Comparison of ENCODE assay signal across 1 cellular context in the genomic region with DNA sequence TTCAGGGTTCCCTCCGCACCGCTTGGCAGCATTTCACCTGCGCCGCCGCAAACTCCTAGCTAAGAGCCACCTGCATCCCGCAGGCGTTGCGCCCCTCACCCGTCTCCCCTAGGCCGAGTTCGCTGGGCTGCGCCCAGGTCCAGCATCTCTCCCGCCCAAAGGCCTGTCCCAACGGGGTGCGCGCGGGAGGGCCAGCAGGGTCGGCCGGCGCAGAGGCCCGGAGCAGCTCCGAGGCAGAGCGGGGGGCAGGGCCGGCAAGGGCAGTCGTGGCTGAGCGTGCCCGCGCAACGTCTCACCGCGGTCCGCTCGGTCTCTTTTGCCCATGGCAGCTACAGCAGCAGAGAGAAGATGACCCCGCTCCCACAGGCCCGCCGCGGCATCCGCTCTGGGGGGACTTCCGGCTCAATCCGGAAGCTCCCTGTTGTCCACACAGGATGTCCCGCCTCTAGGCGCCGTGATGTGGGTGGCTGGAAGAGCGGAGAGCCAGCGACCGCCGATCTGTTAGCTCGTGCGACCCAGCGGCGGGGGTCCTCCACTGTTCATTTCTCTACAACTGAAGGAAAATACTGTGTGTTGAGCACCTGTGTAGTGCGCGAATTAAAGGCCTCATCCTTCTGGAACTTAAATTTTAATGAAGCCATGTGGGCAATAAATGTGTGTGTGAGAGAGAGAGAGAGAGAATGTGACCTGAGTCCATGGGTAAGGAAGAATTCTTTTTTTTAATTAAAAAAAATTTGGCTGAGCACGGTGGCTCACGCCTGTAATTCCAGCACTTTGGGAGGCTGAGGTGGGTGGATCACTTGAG.
TF ChIP-seq lines count a peak whose summit lies in the region.

A gene (minus strand): TSS at position 387 of the 805 bp plus-strand sequence. CDS start 63 bp downstream, at position 324.

TF ChIP-seq in K562, 482 proteins besides CTCF, POLR2A, EP300 and RAD21 (continued from another document and continues in another):
- TF ChIP-seq, protein P1, sequence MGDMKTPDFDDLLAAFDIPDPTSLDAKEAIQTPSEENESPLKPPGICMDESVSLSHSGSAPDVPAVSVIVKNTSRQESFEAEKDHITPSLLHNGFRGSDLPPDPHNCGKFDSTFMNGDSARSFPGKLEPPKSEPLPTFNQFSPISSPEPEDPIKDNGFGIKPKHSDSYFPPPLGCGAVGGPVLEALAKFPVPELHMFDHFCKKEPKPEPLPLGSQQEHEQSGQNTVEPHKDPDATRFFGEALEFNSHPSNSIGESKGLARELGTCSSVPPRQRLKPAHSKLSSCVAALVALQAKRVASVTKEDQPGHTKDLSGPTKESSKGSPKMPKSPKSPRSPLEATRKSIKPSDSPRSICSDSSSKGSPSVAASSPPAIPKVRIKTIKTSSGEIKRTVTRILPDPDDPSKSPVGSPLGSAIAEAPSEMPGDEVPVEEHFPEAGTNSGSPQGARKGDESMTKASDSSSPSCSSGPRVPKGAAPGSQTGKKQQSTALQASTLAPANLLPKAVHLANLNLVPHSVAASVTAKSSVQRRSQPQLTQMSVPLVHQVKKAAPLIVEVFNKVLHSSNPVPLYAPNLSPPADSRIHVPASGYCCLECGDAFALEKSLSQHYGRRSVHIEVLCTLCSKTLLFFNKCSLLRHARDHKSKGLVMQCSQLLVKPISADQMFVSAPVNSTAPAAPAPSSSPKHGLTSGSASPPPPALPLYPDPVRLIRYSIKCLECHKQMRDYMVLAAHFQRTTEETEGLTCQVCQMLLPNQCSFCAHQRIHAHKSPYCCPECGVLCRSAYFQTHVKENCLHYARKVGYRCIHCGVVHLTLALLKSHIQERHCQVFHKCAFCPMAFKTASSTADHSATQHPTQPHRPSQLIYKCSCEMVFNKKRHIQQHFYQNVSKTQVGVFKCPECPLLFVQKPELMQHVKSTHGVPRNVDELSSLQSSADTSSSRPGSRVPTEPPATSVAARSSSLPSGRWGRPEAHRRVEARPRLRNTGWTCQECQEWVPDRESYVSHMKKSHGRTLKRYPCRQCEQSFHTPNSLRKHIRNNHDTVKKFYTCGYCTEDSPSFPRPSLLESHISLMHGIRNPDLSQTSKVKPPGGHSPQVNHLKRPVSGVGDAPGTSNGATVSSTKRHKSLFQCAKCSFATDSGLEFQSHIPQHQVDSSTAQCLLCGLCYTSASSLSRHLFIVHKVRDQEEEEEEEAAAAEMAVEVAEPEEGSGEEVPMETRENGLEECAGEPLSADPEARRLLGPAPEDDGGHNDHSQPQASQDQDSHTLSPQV (IDR thresholded peaks at IDR 0.05), result peak; percentile 37; the same call in 1 of the 2 replicates
- TF ChIP-seq EHMT2 (IDR thresholded peaks at IDR 0.05) (no peak), GATAD2B (IDR thresholded peaks at IDR 0.05; ENCODE audit: borderline replicate concordance) (no peak), EWSR1 (IDR thresholded peaks at IDR 0.05; ENCODE audit: borderline replicate concordance, low read depth, partially characterized antibody) (no peak), ZNF165 (CRISPR knock-in tag; IDR thresholded peaks at IDR 0.05; ENCODE audit: borderline replicate concordance) (no peak), ZBED1 (IDR thresholded peaks at IDR 0.05) (peak; percentile 61; the same call in 1 of the 2 replicates), MBD2 (IDR thresholded peaks at IDR 0.05; ENCODE audit: borderline replicate concordance, low read depth) (peak; percentile 70; the same call in 1 of the 2 replicates), FOXA1 (IDR thresholded peaks at IDR 0.05; ENCODE audit: borderline replicate concordance) (no peak), IRF2 (CRISPR knock-in tag; IDR thresholded peaks at IDR 0.05) (no peak), CBFA2T2 (conservative IDR thresholded peaks at IDR 0.05) (no peak), NFATC3 (IDR thresholded peaks at IDR 0.05) (no peak), KHSRP (IDR thresholded peaks at IDR 0.05) (no peak), CC2D1A (IDR thresholded peaks at IDR 0.05) (no peak; the same call in 1 of the 2 replicates), CREB1 (IDR thresholded peaks at IDR 0.05) (peak; percentile 37; the same call in 1 of the 2 replicates), CREB1 (CRISPR knock-in tag; IDR thresholded peaks at IDR 0.05) (no peak; the same call in 1 of the 2 replicates), ELF1 (tag; IDR thresholded peaks at IDR 0.05) (peak; percentile 89), CEBPB (tag; IDR thresholded peaks at IDR 0.05) (no peak), ZNF707 (CRISPR knock-in tag; conservative IDR thresholded peaks at IDR 0.05) (no peak), ARID1B (IDR thresholded peaks at IDR 0.05) (no peak), ASH1L (IDR thresholded peaks at IDR 0.05; ENCODE audit: borderline replicate concordance, low read depth, partially characterized antibody) (peak; percentile 26), MTA3 (IDR thresholded peaks at IDR 0.05; ENCODE audit: borderline replicate concordance) (peak; percentile 38; the same call in 1 of the 2 replicates), ZBTB17 (CRISPR knock-in tag; IDR thresholded peaks at IDR 0.05) (no peak), U2AF2 (optimal IDR thresholded peaks at IDR 0.05; ENCODE audit: low read depth, low read length) (no peak), ZNF696 (CRISPR knock-in tag; conservative IDR thresholded peaks at IDR 0.05) (no peak), RBM39 (optimal IDR thresholded peaks at IDR 0.05; ENCODE audit: low read depth, low read length) (no peak), ETS2 (tag; IDR thresholded peaks at IDR 0.05; ENCODE audit: borderline replicate concordance, poor library complexity, severe bottlenecking) (no peak), ATF7 (IDR thresholded peaks at IDR 0.05) (peak; percentile 69), FOSL1 (tag; conservative IDR thresholded peaks at IDR 0.05) (no peak), ZNF140 (CRISPR knock-in tag; IDR thresholded peaks at IDR 0.05) (no peak), CSDE1 (IDR thresholded peaks at IDR 0.05) (no peak), JUNB (CRISPR knock-in tag; conservative IDR thresholded peaks at IDR 0.05) (no peak), HNRNPH1 (optimal IDR thresholded peaks at IDR 0.05; ENCODE audit: low read depth, low read length) (no peak), SIX5 (IDR thresholded peaks at IDR 0.05; ENCODE audit: borderline replicate concordance in 1 of 2, insufficient read depth in 1 of 2, low read depth in 1 of 2, low read length in 2 of 2) (no peak), MCM3 (IDR thresholded peaks at IDR 0.05) (no peak), ZSCAN32 (CRISPR knock-in tag; IDR thresholded peaks at IDR 0.05) (no peak)
- TF ChIP-seq, protein P2, sequence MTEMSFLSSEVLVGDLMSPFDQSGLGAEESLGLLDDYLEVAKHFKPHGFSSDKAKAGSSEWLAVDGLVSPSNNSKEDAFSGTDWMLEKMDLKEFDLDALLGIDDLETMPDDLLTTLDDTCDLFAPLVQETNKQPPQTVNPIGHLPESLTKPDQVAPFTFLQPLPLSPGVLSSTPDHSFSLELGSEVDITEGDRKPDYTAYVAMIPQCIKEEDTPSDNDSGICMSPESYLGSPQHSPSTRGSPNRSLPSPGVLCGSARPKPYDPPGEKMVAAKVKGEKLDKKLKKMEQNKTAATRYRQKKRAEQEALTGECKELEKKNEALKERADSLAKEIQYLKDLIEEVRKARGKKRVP (CRISPR knock-in tag; IDR thresholded peaks at IDR 0.05), result no peak
- TF ChIP-seq, protein P3, sequence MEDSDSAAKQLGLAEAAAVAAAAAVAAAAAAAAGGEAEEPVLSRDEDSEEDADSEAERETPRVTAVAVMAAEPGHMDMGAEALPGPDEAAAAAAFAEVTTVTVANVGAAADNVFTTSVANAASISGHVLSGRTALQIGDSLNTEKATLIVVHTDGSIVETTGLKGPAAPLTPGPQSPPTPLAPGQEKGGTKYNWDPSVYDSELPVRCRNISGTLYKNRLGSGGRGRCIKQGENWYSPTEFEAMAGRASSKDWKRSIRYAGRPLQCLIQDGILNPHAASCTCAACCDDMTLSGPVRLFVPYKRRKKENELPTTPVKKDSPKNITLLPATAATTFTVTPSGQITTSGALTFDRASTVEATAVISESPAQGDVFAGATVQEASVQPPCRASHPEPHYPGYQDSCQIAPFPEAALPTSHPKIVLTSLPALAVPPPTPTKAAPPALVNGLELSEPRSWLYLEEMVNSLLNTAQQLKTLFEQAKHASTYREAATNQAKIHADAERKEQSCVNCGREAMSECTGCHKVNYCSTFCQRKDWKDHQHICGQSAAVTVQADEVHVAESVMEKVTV (CRISPR knock-in tag; IDR thresholded peaks at IDR 0.05), result no peak
- TF ChIP-seq, protein P4, sequence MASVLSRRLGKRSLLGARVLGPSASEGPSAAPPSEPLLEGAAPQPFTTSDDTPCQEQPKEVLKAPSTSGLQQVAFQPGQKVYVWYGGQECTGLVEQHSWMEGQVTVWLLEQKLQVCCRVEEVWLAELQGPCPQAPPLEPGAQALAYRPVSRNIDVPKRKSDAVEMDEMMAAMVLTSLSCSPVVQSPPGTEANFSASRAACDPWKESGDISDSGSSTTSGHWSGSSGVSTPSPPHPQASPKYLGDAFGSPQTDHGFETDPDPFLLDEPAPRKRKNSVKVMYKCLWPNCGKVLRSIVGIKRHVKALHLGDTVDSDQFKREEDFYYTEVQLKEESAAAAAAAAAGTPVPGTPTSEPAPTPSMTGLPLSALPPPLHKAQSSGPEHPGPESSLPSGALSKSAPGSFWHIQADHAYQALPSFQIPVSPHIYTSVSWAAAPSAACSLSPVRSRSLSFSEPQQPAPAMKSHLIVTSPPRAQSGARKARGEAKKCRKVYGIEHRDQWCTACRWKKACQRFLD (CRISPR knock-in tag; IDR thresholded peaks at IDR 0.05), result no peak
- TF ChIP-seq, protein P5, sequence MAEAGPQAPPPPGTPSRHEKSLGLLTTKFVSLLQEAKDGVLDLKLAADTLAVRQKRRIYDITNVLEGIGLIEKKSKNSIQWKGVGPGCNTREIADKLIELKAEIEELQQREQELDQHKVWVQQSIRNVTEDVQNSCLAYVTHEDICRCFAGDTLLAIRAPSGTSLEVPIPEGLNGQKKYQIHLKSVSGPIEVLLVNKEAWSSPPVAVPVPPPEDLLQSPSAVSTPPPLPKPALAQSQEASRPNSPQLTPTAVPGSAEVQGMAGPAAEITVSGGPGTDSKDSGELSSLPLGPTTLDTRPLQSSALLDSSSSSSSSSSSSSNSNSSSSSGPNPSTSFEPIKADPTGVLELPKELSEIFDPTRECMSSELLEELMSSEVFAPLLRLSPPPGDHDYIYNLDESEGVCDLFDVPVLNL (CRISPR knock-in tag; IDR thresholded peaks at IDR 0.05; ENCODE audit: low read depth), result no peak
- TF ChIP-seq, protein P6, sequence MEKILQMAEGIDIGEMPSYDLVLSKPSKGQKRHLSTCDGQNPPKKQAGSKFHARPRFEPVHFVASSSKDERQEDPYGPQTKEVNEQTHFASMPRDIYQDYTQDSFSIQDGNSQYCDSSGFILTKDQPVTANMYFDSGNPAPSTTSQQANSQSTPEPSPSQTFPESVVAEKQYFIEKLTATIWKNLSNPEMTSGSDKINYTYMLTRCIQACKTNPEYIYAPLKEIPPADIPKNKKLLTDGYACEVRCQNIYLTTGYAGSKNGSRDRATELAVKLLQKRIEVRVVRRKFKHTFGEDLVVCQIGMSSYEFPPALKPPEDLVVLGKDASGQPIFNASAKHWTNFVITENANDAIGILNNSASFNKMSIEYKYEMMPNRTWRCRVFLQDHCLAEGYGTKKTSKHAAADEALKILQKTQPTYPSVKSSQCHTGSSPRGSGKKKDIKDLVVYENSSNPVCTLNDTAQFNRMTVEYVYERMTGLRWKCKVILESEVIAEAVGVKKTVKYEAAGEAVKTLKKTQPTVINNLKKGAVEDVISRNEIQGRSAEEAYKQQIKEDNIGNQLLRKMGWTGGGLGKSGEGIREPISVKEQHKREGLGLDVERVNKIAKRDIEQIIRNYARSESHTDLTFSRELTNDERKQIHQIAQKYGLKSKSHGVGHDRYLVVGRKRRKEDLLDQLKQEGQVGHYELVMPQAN (IDR thresholded peaks at IDR 0.05; ENCODE audit: borderline replicate concordance), result peak; percentile 50; the same call in 1 of the 2 replicates
- TF ChIP-seq, protein P7, sequence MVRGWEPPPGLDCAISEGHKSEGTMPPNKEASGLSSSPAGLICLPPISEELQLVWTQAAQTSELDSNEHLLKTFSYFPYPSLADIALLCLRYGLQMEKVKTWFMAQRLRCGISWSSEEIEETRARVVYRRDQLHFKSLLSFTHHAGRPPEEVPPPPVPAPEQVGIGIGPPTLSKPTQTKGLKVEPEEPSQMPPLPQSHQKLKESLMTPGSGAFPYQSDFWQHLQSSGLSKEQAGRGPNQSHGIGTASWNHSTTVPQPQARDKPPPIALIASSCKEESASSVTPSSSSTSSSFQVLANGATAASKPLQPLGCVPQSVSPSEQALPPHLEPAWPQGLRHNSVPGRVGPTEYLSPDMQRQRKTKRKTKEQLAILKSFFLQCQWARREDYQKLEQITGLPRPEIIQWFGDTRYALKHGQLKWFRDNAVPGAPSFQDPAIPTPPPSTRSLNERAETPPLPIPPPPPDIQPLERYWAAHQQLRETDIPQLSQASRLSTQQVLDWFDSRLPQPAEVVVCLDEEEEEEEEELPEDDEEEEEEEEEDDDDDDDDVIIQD (CRISPR knock-in tag; IDR thresholded peaks at IDR 0.05), result no peak
- TF ChIP-seq, protein P8, sequence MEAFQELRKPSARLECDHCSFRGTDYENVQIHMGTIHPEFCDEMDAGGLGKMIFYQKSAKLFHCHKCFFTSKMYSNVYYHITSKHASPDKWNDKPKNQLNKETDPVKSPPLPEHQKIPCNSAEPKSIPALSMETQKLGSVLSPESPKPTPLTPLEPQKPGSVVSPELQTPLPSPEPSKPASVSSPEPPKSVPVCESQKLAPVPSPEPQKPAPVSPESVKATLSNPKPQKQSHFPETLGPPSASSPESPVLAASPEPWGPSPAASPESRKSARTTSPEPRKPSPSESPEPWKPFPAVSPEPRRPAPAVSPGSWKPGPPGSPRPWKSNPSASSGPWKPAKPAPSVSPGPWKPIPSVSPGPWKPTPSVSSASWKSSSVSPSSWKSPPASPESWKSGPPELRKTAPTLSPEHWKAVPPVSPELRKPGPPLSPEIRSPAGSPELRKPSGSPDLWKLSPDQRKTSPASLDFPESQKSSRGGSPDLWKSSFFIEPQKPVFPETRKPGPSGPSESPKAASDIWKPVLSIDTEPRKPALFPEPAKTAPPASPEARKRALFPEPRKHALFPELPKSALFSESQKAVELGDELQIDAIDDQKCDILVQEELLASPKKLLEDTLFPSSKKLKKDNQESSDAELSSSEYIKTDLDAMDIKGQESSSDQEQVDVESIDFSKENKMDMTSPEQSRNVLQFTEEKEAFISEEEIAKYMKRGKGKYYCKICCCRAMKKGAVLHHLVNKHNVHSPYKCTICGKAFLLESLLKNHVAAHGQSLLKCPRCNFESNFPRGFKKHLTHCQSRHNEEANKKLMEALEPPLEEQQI (IDR thresholded peaks at IDR 0.05), result no peak
- TF ChIP-seq, protein P9, sequence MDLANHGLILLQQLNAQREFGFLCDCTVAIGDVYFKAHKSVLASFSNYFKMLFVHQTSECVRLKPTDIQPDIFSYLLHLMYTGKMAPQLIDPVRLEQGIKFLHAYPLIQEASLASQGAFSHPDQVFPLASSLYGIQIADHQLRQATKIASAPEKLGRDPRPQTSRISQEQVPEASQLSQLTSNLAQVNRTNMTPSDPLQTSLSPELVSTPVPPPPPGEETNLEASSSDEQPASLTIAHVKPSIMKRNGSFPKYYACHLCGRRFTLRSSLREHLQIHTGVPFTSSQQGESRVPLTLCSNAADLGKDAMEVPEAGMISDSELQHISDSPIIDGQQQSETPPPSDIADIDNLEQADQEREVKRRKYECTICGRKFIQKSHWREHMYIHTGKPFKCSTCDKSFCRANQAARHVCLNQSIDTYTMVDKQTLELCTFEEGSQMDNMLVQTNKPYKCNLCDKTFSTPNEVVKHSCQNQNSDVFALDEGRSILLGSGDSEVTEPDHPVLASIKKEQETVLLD (IDR thresholded peaks at IDR 0.05), result no peak
